ENCODE assay signal across 5 cellular contexts in the genomic region with DNA sequence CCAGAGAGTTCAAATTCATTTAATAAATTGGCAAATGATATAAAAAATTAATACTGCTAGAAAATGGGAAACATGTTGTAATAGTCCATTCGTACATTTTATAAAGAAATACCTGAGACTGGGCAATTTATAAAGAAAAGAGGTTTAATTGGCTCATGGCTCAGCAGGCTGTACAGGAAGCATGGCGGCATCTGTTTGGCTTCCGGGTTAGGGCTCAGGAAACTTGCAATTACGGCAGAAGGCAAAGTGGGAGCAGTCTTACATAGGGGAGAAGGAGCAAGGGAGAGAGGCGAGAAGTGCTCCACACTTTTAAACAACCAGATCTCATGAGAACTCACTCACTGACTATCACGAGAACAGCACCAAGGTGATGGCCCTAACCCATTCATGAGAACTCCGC.
"Had no signal": no experiment of that assay in that cellular context is flagged by ENCODE, and none has a peak within 500 bp of the region (broad histone marks: within the 10 kb centered on the region; RNA-seq: fewer than 3 reads in every experiment).

No MANE protein-coding gene starts in this region.

- DNase-seq: IMR-90, KBM-7 had no signal

- ATAC-seq: K562 had no signal

- H3K4me3 ChIP-seq: K562 had no signal

- H3K27ac ChIP-seq: HL-60 had no signal

- FAIRE-seq: HTR-8/SVneo, K562 had no signal
